In the genomic region with DNA sequence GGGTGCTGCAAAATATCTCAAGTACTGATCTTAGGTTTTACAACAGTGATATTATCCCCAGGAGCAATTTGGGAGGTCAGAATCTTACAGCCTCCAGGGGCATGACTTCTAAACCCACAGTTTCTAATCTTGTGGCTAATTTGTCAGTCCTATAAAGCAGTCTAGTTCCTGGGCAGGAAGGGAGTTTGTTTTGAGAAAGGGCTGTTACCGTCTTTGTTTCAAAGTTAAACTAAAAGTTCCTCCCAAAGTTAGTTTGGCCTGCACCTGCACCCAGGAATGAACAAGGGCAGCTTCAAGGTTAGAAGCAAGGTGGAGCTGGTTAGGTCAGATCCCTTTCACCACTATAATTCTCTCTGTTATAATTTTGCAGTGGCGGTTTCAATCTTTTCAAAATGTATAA, we compare ENCODE assay signal across 25 cellular contexts.
DNase-seq lines count a peak whose midpoint lies in the region; ATAC-seq and TF ChIP-seq lines count a peak whose summit lies in the region.
"Had no signal": no experiment of that assay in that cellular context is flagged by ENCODE, and none has a peak within 500 bp of the region (broad histone marks: within the 10 kb centered on the region; RNA-seq: fewer than 3 reads in every experiment).

No MANE protein-coding gene starts in this region.

- H3K9me3 Mint-ChIP-seq in natural killer cell treated with Interleukin-12 subunit alpha and Interleukin-12 subunit beta and Interleukin-15 and Interleukin-18, amount 100 ng/mL, for 72 hours = no peaks in the 10 kb centered on the region
- H3K9me3 Mint-ChIP-seq in natural killer cell = no peaks in the 10 kb centered on the region
- H3K9me3 Mint-ChIP-seq: CD4-positive, CD25-positive, alpha-beta regulatory T cell had no signal

- TF ChIP-seq EP300 in gastroesophageal sphincter (IDR thresholded peaks at IDR 0.05) = no peak

- no peak overlapping the region for H3K4me3 Mint-ChIP-seq in natural killer cell treated with Interleukin-12 subunit alpha and Interleukin-12 subunit beta and Interleukin-15 and Interleukin-18, amount 100 ng/mL, for 72 hours
- H3K4me3 Mint-ChIP-seq in natural killer cell = no peak overlapping the region
- H3K4me3 Mint-ChIP-seq: CD4-positive, CD25-positive, alpha-beta regulatory T cell; HFFc6 had no signal

- intact Hi-C loops in natural killer cell (cut with micrococcal nuclease) = no loop called here

- no peak for ATAC-seq in natural killer cell treated with Interleukin-12 subunit alpha and Interleukin-12 subunit beta and Interleukin-15 and Interleukin-18, amount 100 ng/mL, for 72 hours
- no peak for ATAC-seq in natural killer cell
- ATAC-seq in gastroesophageal sphincter = no peak
- no peak for ATAC-seq in omental fat pad (ENCODE audit: low FRiP score)
- ATAC-seq: HepG2, Panc1 had no signal

- TF ChIP-seq CTCF in natural killer cell (IDR thresholded peaks at IDR 0.05) (no peak), gastroesophageal sphincter (IDR thresholded peaks at IDR 0.05) (no peak), omental fat pad (IDR thresholded peaks at IDR 0.05) (no peak)

- H3K4me3 ChIP-seq in gastroesophageal sphincter = no peak overlapping the region
- H3K4me3 ChIP-seq: HAP-1 had no signal

- no peaks in the 10 kb centered on the region for H3K4me1 Mint-ChIP-seq in natural killer cell treated with Interleukin-12 subunit alpha and Interleukin-12 subunit beta and Interleukin-15 and Interleukin-18, amount 100 ng/mL, for 72 hours (ENCODE audit: low read depth in 2 of 2)
- no peaks in the 10 kb centered on the region for H3K4me1 Mint-ChIP-seq in natural killer cell

- peaks cover 34% of the 10 kb centered on the region for H3K27me3 ChIP-seq in gastroesophageal sphincter

- WGBS in gastroesophageal sphincter (ENCODE audit: low coverage in 1 of 2), 2 donors = 40 to 63% methylated on average over 2 of the region's 2 CpGs

- no peak for TF ChIP-seq POLR2A in gastroesophageal sphincter (IDR thresholded peaks at IDR 0.05)

- peak; percentile 12 for DNase-seq in natural killer cell treated with Interleukin-12 subunit alpha and Interleukin-12 subunit beta and Interleukin-15 and Interleukin-18, amount 100 ng/mL, for 72 hours (ENCODE audit: low spot score)
- DNase-seq in natural killer cell (no peak), RPMI8226 (peak; percentile 65), left kidney (ENCODE audit: low read depth, low spot score) (peak; percentile 17), mesenteric fat pad (ENCODE audit: low spot score) (no peak), omental fat pad (ENCODE audit: low spot score) (no peak), kidney tubule cell (ENCODE audit: low spot score) (no peak)
- DNase-seq: 8988T; ACHN; BE2C; CD4-positive, CD25-positive, alpha-beta regulatory T cell; DMS153; DND-41; HFFc6; Kasumi-1; NCI-H1417; NCI-H1694; NCI-H2029 treated with DMSO at 0.1 percent for 48 hours; NCI-H2227 treated with DMSO at 0.1 percent for 48 hours; NCI-H526 treated with DMSO at 0.1 percent for 48 hours; SHP77 treated with DMSO at 0.1 percent for 48 hours had no signal

- no peak overlapping the region for H3K27ac ChIP-seq in gastroesophageal sphincter

- H3K36me3 ChIP-seq in gastroesophageal sphincter = no peaks in the 10 kb centered on the region
- H3K36me3 ChIP-seq: BE2C, HAP-1 had no signal

- H3K27ac Mint-ChIP-seq in natural killer cell treated with Interleukin-12 subunit alpha and Interleukin-12 subunit beta and Interleukin-15 and Interleukin-18, amount 100 ng/mL, for 72 hours = no peak overlapping the region
- no peak overlapping the region for H3K27ac Mint-ChIP-seq in natural killer cell
- H3K27ac Mint-ChIP-seq: CD4-positive, CD25-positive, alpha-beta regulatory T cell; HFFc6 had no signal

- peaks cover 9 to 22% of the 10 kb centered on the region in 2 donors for H3K27me3 Mint-ChIP-seq in natural killer cell treated with Interleukin-12 subunit alpha and Interleukin-12 subunit beta and Interleukin-15 and Interleukin-18, amount 100 ng/mL, for 72 hours
- H3K27me3 Mint-ChIP-seq in natural killer cell (ENCODE audit: low read depth in 2 of 2) = peaks cover 6 to 7% of the 10 kb centered on the region in 2 donors

- no peaks in the 10 kb centered on the region for H3K4me1 ChIP-seq in gastroesophageal sphincter
- H3K4me1 ChIP-seq: BE2C, HAP-1 had no signal

- H3K9me3 ChIP-seq in gastroesophageal sphincter = peaks cover 0 to 1% (median 0%) of the 10 kb centered on the region in 3 donors
- H3K9me3 ChIP-seq: BE2C, HAP-1 had no signal

- H3K36me3 Mint-ChIP-seq in natural killer cell treated with Interleukin-12 subunit alpha and Interleukin-12 subunit beta and Interleukin-15 and Interleukin-18, amount 100 ng/mL, for 72 hours = no peaks in the 10 kb centered on the region
- H3K36me3 Mint-ChIP-seq in natural killer cell = no peaks in the 10 kb centered on the region
- H3K36me3 Mint-ChIP-seq: CD4-positive, CD25-positive, alpha-beta regulatory T cell had no signal

Comparison
In these comparisons a context has a peak if more than half of its experiments do, and no peak if none do; other contexts are left out.
1. DNase-seq: peak in natural killer cell treated with Interleukin-12 subunit alpha and Interleukin-12 subunit beta and Interleukin-15 and Interleukin-18, amount 100 ng/mL, for 72 hours (single experiment), RPMI8226 (single experiment) and left kidney (single experiment); none in natural killer cell (single experiment), mesenteric fat pad (single experiment), omental fat pad (single experiment) and kidney tubule cell (single experiment).